In the genomic region with DNA sequence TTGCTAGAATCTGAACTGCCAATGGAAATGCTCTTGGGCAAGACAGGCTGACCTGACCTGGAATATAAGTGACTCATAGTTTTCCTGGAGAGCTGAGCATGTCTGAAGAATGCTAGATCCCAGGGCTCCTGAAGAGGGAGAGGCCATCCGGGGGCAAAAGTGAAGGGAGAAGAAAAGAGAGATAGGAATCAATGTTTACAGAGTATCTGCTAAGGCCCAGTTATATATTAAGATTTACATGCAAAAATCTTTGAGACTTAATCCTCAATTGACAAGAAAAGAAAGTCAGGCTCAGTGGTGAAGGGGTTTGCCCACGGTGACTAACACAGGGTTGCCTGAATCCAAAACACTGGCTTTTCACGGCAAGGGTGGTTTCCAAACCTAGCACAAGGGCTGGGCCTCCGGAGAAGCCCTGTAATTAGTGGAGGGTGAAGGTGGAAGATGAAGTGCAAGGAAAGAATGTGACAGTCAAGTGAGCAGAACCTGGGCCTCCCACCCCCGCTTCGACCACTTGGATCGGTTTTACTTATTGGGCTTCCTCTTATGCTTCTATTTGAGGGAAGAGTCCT, we compare ENCODE assay signal across 8 cellular contexts.
DNase-seq lines count a peak whose midpoint lies in the region; ATAC-seq and TF ChIP-seq lines count a peak whose summit lies in the region.

No MANE protein-coding gene starts in this region.

- peak; percentile 54 for ATAC-seq in HG02678 (IDR thresholded peaks at IDR 0.05; ENCODE audit: unreplicated experiment)
- peak; percentile 97 for ATAC-seq in foreskin keratinocyte

- no peak for TF ChIP-seq CTCF in foreskin keratinocyte (conservative IDR thresholded peaks at IDR 0.05)

- H3K4me1 ChIP-seq in foreskin keratinocyte: peaks cover 27% of the 10 kb centered on the region

- H3K4me3 Mint-ChIP-seq in stimulated activated naive CD8-positive, alpha-beta T cell treated with anti-CD3 and anti-CD28 coated beads, Interleukin-15, Interleukin-2, amounts not matched to agents 100 ng/mL and 50 ng/mL, for 24 hours: no peak overlapping the region

- peaks cover 5% of the 10 kb centered on the region for H3K27me3 Mint-ChIP-seq in stimulated activated naive CD8-positive, alpha-beta T cell treated with anti-CD3 and anti-CD28 coated beads, Interleukin-15, Interleukin-2, amounts not matched to agents 100 ng/mL and 50 ng/mL, for 24 hours

- peak; percentile 92 for DNase-seq in ELR (ENCODE audit: low read depth)
- peak; percentile 46 for DNase-seq in activated CD4-positive, CD25-positive, alpha-beta regulatory T cell treated with anti-CD3 and anti-CD28 coated beads, Interleukin-2, amount 50 U/mL, for 72 hours
- DNase-seq in foreskin keratinocyte: peak; percentile 81 to 88
- no peak for DNase-seq in SHP77 (lab: John Stamatoyannopoulos, UW)
- no peak for DNase-seq in NCI-H774 (lab: John Stamatoyannopoulos, UW)
- DNase-seq in SKM-1 (lab: John Stamatoyannopoulos, UW; ENCODE audit: unreplicated experiment): no peak

- H3K27ac Mint-ChIP-seq in stimulated activated naive CD8-positive, alpha-beta T cell treated with anti-CD3 and anti-CD28 coated beads, Interleukin-15, Interleukin-2, amounts not matched to agents 100 ng/mL and 50 ng/mL, for 24 hours: peak overlapping the region; percentile 33

- no peaks in the 10 kb centered on the region for H3K27me3 ChIP-seq in foreskin keratinocyte

- H3K4me1 Mint-ChIP-seq in stimulated activated naive CD8-positive, alpha-beta T cell treated with anti-CD3 and anti-CD28 coated beads, Interleukin-15, Interleukin-2, amounts not matched to agents 100 ng/mL and 50 ng/mL, for 24 hours (ENCODE audit: low read depth): peaks cover 43% of the 10 kb centered on the region

- no peaks in the 10 kb centered on the region for H3K9me3 Mint-ChIP-seq in stimulated activated naive CD8-positive, alpha-beta T cell treated with anti-CD3 and anti-CD28 coated beads, Interleukin-15, Interleukin-2, amounts not matched to agents 100 ng/mL and 50 ng/mL, for 24 hours

- H3K27ac ChIP-seq in foreskin keratinocyte: peak overlapping the region; percentile 91

- H3K36me3 Mint-ChIP-seq in stimulated activated naive CD8-positive, alpha-beta T cell treated with anti-CD3 and anti-CD28 coated beads, Interleukin-15, Interleukin-2, amounts not matched to agents 100 ng/mL and 50 ng/mL, for 24 hours (ENCODE audit: low read depth): no peaks in the 10 kb centered on the region

Comparison
In these comparisons a context has a peak if more than half of its experiments do, and no peak if none do; other contexts are left out.
1. DNase-seq: peak in ELR (single experiment), activated CD4-positive, CD25-positive, alpha-beta regulatory T cell treated with anti-CD3 and anti-CD28 coated beads, Interleukin-2, amount 50 U/mL, for 72 hours (single experiment) and foreskin keratinocyte (2 of 2); none in SHP77 (0 of 2), NCI-H774 (single experiment) and SKM-1 (single experiment).